8 cellular contexts compared by ENCODE assay signal in the genomic region with DNA sequence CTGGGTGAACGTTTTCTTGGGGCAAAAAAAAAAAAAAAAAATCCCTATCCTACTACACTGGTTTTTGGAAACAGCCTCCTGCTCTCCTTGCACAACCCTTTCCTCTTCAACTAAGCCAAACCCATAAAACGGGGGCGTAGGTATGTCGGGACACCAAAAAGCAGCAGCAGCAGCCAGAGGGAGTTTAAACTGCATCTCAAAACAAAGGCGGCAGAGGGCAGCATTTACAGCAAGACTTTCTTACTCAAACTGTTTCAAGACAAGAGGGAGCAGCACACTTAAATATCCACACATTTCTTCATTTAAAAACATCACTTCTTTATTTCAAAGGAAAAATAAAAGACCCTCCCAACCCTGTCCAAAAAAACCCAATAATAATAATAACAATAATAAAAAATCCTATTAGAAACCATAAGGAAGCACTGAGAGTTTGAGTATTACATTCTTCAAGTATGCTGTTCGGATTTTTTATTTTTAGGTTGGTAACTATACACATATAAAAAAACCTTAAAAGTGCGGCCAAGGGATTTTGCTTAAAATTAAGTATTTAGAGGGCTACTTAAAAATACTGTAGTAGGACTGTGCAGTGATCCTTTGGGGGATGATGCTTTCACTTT.
A peak's percentile ranks its signal among the peaks of the same experiment; 100 is the strongest.
DNase-seq lines count a peak whose midpoint lies in the region; ATAC-seq lines count a peak whose summit lies in the region.

No MANE protein-coding gene starts in this region.

- peak overlapping the region; percentile 18 for H3K27ac Mint-ChIP-seq in stimulated activated memory B cell treated with anti-CD40 and anti-IgM and Interleukin-4, amounts not matched to agents 10 μg/mL and 1 μg/mL and 100 μg/mL, for 72 hours

- H3K4me3 Mint-ChIP-seq in stimulated activated memory B cell treated with anti-CD40 and anti-IgM and Interleukin-4, amounts not matched to agents 10 μg/mL and 1 μg/mL and 100 μg/mL, for 72 hours: no peak overlapping the region

- no peaks in the 10 kb centered on the region for H3K9me3 Mint-ChIP-seq in stimulated activated memory B cell treated with anti-CD40 and anti-IgM and Interleukin-4, amounts not matched to agents 10 μg/mL and 1 μg/mL and 100 μg/mL, for 72 hours

- peaks cover 27% of the 10 kb centered on the region for H3K36me3 Mint-ChIP-seq in stimulated activated memory B cell treated with anti-CD40 and anti-IgM and Interleukin-4, amounts not matched to agents 10 μg/mL and 1 μg/mL and 100 μg/mL, for 72 hours

- no peak for ATAC-seq in stimulated activated memory B cell treated with anti-CD40 and anti-IgM and Interleukin-4, amounts not matched to agents 10 μg/mL and 1 μg/mL and 100 μg/mL, for 72 hours
- no peak for ATAC-seq in HG03039 (IDR thresholded peaks at IDR 0.05; ENCODE audit: unreplicated experiment)

- peaks cover 6% of the 10 kb centered on the region for H3K4me1 Mint-ChIP-seq in stimulated activated memory B cell treated with anti-CD40 and anti-IgM and Interleukin-4, amounts not matched to agents 10 μg/mL and 1 μg/mL and 100 μg/mL, for 72 hours

- no peaks in the 10 kb centered on the region for H3K27me3 Mint-ChIP-seq in stimulated activated memory B cell treated with anti-CD40 and anti-IgM and Interleukin-4, amounts not matched to agents 10 μg/mL and 1 μg/mL and 100 μg/mL, for 72 hours

- peak; percentile 23 for DNase-seq in NCI-H748 (lab: John Stamatoyannopoulos, UW; ENCODE audit: unreplicated experiment)
- DNase-seq in NCI-H748 treated with DMSO at 0.1 percent for 48 hours (lab: John Stamatoyannopoulos, UW): no peak
- DNase-seq in NCI-H2171 (lab: John Stamatoyannopoulos, UW): peak; percentile 32
- DNase-seq in activated CD4-positive, alpha-beta T cell treated with anti-CD3 and anti-CD28 coated beads for 4 hours: peak; percentile 33 to 55
- peak; percentile 73 for DNase-seq in ecto neural progenitor cell (ENCODE audit: low spot score)
- peak; percentile 82 for DNase-seq in medulla oblongata (ENCODE audit: extremely low spot score)
